Comparison of ENCODE assay signal across 8 cellular contexts in genomic region chr3:32392530-32393302, GRCh38. TPM values are rescaled to one million over a fixed set of nuclear protein-coding genes. Genes with fewer than 3 reads are reported as not detected.
A peak's percentile ranks its signal among the peaks of the same experiment; 100 is the strongest.
DNase-seq lines count a peak whose midpoint lies in the region; TF ChIP-seq lines count a peak whose summit lies in the region.

No MANE protein-coding gene starts in this region.

- peak overlapping the region; percentile 90 for H2AFZ ChIP-seq in Karpas-422 (ENCODE audit: low read length)

- H4K20me1 ChIP-seq in Karpas-422 (ENCODE audit: insufficient read depth, low read depth, low read length): no peaks in the 10 kb centered on the region

- intact Hi-C loops in left ventricle myocardium inferior (cut with micrococcal nuclease): loop anchor here (10.0 kb wide), 1 partner anchor 98 kb away; no protein-coding TSS in a partner anchor

- H3K9me3 Mint-ChIP-seq in activated naive CD8-positive, alpha-beta T cell treated with anti-CD3 and anti-CD28 coated beads for 36 hours: no peaks in the 10 kb centered on the region

- H3K9me3 ChIP-seq in ES-I3 (ENCODE audit: control insufficient read depth, insufficient read depth, low read length) (no peaks in the 10 kb centered on the region), Karpas-422 (ENCODE audit: low read length) (no peaks in the 10 kb centered on the region), left ventricle myocardium inferior (replicated peaks) (no peaks in the 10 kb centered on the region)

- DNase-seq in Karpas-422 (no peak), left ventricle myocardium inferior (peak; percentile 41), renal cortical epithelial cell (ENCODE audit: low read depth) (peak; percentile 46), NCI-H187 treated with DMSO at 0.1 percent for 48 hours (lab: John Stamatoyannopoulos, UW) (no peak), nucleus accumbens (lab: John Stamatoyannopoulos, UW) (no peak), NCI-H446 treated with DMSO at 0.1 percent for 48 hours (lab: John Stamatoyannopoulos, UW) (no peak)
- DNase-seq in activated naive CD8-positive, alpha-beta T cell treated with anti-CD3 and anti-CD28 coated beads for 36 hours: peak; percentile 17

- peaks cover 15% of the 10 kb centered on the region for H3K36me3 Mint-ChIP-seq in activated naive CD8-positive, alpha-beta T cell treated with anti-CD3 and anti-CD28 coated beads for 36 hours

- H3K27ac Mint-ChIP-seq in activated naive CD8-positive, alpha-beta T cell treated with anti-CD3 and anti-CD28 coated beads for 36 hours: peak overlapping the region; percentile 93

- peak overlapping the region; percentile 86 for H3K4me2 ChIP-seq in Karpas-422 (ENCODE audit: low read depth, low read length, poor library complexity, severe bottlenecking)

- no peaks in the 10 kb centered on the region for H3K9me2 ChIP-seq in Karpas-422 (replicated peaks; ENCODE audit: insufficient read depth, low read length)

- H3K36me3 ChIP-seq in ES-I3 (ENCODE audit: insufficient read depth, low read length) (no peaks in the 10 kb centered on the region), Karpas-422 (ENCODE audit: insufficient read depth, low read length) (no peaks in the 10 kb centered on the region), left ventricle myocardium inferior (no peaks in the 10 kb centered on the region)

- no peaks in the 10 kb centered on the region for H3K27me3 Mint-ChIP-seq in activated naive CD8-positive, alpha-beta T cell treated with anti-CD3 and anti-CD28 coated beads for 36 hours

- peak overlapping the region; percentile 90 for H3K4me3 Mint-ChIP-seq in activated naive CD8-positive, alpha-beta T cell treated with anti-CD3 and anti-CD28 coated beads for 36 hours

- no peak overlapping the region for H3K27ac ChIP-seq in Karpas-422 (ENCODE audit: low read length)
- peak overlapping the region; percentile 90 for H3K27ac ChIP-seq in left ventricle myocardium inferior (replicated peaks)

- H3K4me1 ChIP-seq in ES-I3 (ENCODE audit: insufficient read depth, low read length) (no peaks in the 10 kb centered on the region; the same call in 1 of the 2 replicates), Karpas-422 (ENCODE audit: low read length) (peaks cover 12% of the 10 kb centered on the region), left ventricle myocardium inferior (peaks cover 20% of the 10 kb centered on the region)

- H3K4me1 Mint-ChIP-seq in activated naive CD8-positive, alpha-beta T cell treated with anti-CD3 and anti-CD28 coated beads for 36 hours: peaks cover 54% of the 10 kb centered on the region

- H3K4me3 ChIP-seq in Karpas-422 (ENCODE audit: low read length): peak overlapping the region; percentile 72
- H3K4me3 ChIP-seq in left ventricle myocardium inferior: peak overlapping the region; percentile 88

- no peaks in the 10 kb centered on the region for H3K79me2 ChIP-seq in Karpas-422 (ENCODE audit: low read length)

- no peak for TF ChIP-seq CTCF in left ventricle myocardium inferior (IDR thresholded peaks at IDR 0.05; ENCODE audit: borderline replicate concordance)

- H3K27me3 ChIP-seq in Karpas-422 (ENCODE audit: low read length) (no peaks in the 10 kb centered on the region), left ventricle myocardium inferior (ENCODE audit: low read depth) (no peaks in the 10 kb centered on the region)

- H3K9ac ChIP-seq in ES-I3 (ENCODE audit: low read depth, low read length) (peak overlapping the region; percentile 94), Karpas-422 (ENCODE audit: low read length) (peak overlapping the region; percentile 71)

RNA-seq across cellular contexts. Expression of gene CMTM7, which starts 1.1 kb away (rescaled TPM):
- total RNA-seq in Karpas-422 (2014; rRNA removed; shearing (Covaris generic); ENCODE audit: low replicate concordance): 7.1 and 8.9 TPM in 2 replicates
- 10 to 100 TPM; 39.2 to 39.8 TPM for total RNA-seq in activated naive CD8-positive, alpha-beta T cell treated with anti-CD3 and anti-CD28 coated beads for 36 hours
- total RNA-seq in left ventricle myocardium inferior (2.9 TPM), renal cortical epithelial cell (7.3 and 7.5 TPM in 2 replicates)

Comparison
In these comparisons a context has a peak if more than half of its experiments do, and no peak if none do; other contexts are left out.
1. DNase-seq: peak in activated naive CD8-positive, alpha-beta T cell treated with anti-CD3 and anti-CD28 coated beads for 36 hours (single experiment), left ventricle myocardium inferior (single experiment) and renal cortical epithelial cell (single experiment); none in Karpas-422 (single experiment), NCI-H187 treated with DMSO at 0.1 percent for 48 hours (single experiment), nucleus accumbens (0 of 56) and NCI-H446 treated with DMSO at 0.1 percent for 48 hours (single experiment).